ENCODE assay signal across 19 cellular contexts in the genomic region with DNA sequence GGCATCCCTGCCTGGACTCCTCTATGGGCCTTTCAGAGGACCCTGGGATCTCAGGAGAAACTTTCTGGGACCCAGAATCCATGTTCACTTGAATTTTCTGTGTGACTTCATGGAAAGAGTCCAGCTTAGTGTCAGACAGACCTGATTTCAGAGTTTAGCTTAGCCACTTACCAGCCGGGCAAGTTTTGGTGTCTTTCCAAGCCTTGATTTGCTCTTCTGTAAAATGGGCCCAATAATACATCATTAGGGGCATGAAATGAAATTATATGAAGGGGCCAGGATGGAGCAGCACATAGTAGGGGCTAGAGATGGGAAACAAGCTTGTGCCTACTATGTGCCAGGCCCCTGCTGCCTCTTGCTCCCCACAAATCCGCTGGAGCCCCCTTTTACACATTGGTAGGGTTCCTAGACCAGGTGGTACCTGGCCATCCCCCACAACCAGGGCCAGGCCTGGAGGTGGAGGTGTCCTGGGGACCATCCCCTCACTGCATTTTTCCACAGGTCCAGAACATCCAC. TPM values are rescaled to one million over a fixed set of nuclear protein-coding genes. Genes with fewer than 3 reads are reported as not detected.
DNase-seq lines count a peak whose midpoint lies in the region; ATAC-seq and TF ChIP-seq lines count a peak whose summit lies in the region.
"Had no signal": no experiment of that assay in that cellular context is flagged by ENCODE, and none has a peak within 500 bp of the region (broad histone marks: within the 10 kb centered on the region; RNA-seq: fewer than 3 reads in every experiment).

No MANE protein-coding gene starts in this region.

- POLR2A ChIA-PET in IMR-90 (lab: Charles Lee; ENCODE audit: unreplicated experiment), result no interaction called here
- POLR2A ChIA-PET in activated CD4-positive, alpha-beta T cell treated with anti-CD3 and anti-CD28 coated beads for 36 hours (lab: Charles Lee), result no interaction called here

- DNase-seq in IMR-90, result no peak
- no peak for DNase-seq in T-helper 17 cell
- no peak for DNase-seq in left lung
- DNase-seq in thoracic aorta (ENCODE audit: low spot score), result no peak
- no peak for DNase-seq in SK-N-DZ (ENCODE audit: low spot score)
- DNase-seq in activated CD4-positive, alpha-beta T cell treated with anti-CD3 and anti-CD28 coated beads for 36 hours, result no peak
- no peak for DNase-seq in NCI-H2227 treated with DMSO at 0.1 percent for 48 hours (lab: John Stamatoyannopoulos, UW)
- DNase-seq: Caco-2, GOT3, HFFc6, MM.1S, NCI-H526 treated with DMSO at 0.1 percent for 48 hours, Peyer's patch had no signal

- H3K4me3 ChIP-seq in IMR-90 (ENCODE audit: insufficient read depth, low read depth, low read length), result no peak overlapping the region
- no peak overlapping the region for H3K4me3 ChIP-seq in left lung
- H3K4me3 ChIP-seq in thoracic aorta, result no peak overlapping the region
- H3K4me3 ChIP-seq: GM12878, HAP-1, Peyer's patch had no signal

- H2BK20ac ChIP-seq in IMR-90 (ENCODE audit: low read depth, low read length), result no peak overlapping the region; the same call in 1 of the 2 replicates

- no TSS peak for BruUV-seq in IMR-90 (replicated peaks; lab: Mats Ljungman, UMichigan)

- H3K27ac Mint-ChIP-seq in T-helper 17 cell, result peak overlapping the region; percentile 77
- H3K27ac Mint-ChIP-seq in activated CD4-positive, alpha-beta T cell treated with anti-CD3 and anti-CD28 coated beads for 36 hours, result no peak overlapping the region

- no peak overlapping the region for H3K4me2 ChIP-seq in IMR-90 (ENCODE audit: low read depth, low read length)
- H3K4me2 ChIP-seq: KMS-11 had no signal

- peaks cover 20% of the 10 kb centered on the region for H3K4me1 ChIP-seq in IMR-90 (ENCODE audit: control insufficient read depth, insufficient read depth, low read length)
- H3K4me1 ChIP-seq in left lung, result peaks cover 0 to 23% of the 10 kb centered on the region in 2 donors
- peaks cover 8 to 9% of the 10 kb centered on the region in 2 donors for H3K4me1 ChIP-seq in thoracic aorta (ENCODE audit: control insufficient read depth in 1 of 2, low read depth in 2 of 2)
- H3K4me1 ChIP-seq: Caco-2, HAP-1, Peyer's patch had no signal

- TF ChIP-seq CTCF in IMR-90 (conservative IDR thresholded peaks at IDR 0.05; ENCODE audit: low read depth, low read length) (no peak), left lung (IDR thresholded peaks at IDR 0.05) (no peak), thoracic aorta (IDR thresholded peaks at IDR 0.05) (no peak)

- no peak overlapping the region for H3K14ac ChIP-seq in IMR-90 (replicated peaks; ENCODE audit: low read depth, low read length)

- WGBS in IMR-90 (ENCODE audit: extremely low coverage in 2 of 2, insufficient read length in 1 of 2), 2 experiments, result 100% methylated on average over 1 of the region's 2 CpGs; no CpG with 5 or more reads in 1 of the 2 experiments

- H3K9me1 ChIP-seq in IMR-90 (ENCODE audit: insufficient read depth, low read length), result peaks cover 8% of the 10 kb centered on the region

- intact Hi-C loops in IMR-90 (cut with micrococcal nuclease), result no loop called here
- intact Hi-C loops in left lung (cut with DNase I), result no loop called here
- intact Hi-C loops in activated CD4-positive, alpha-beta T cell treated with anti-CD3 and anti-CD28 coated beads for 36 hours (cut with DNase I, micrococcal nuclease), result no loop called here

- no peak overlapping the region; the same call in 2 of the 3 replicates for H2BK15ac ChIP-seq in IMR-90 (ENCODE audit: low read depth, low read length)

- peak overlapping the region; percentile 71 for H2AK9ac ChIP-seq in IMR-90 (replicated peaks; ENCODE audit: low read depth, low read length, poor library complexity)

- H3K4me1 Mint-ChIP-seq in T-helper 17 cell, result peaks cover 5% of the 10 kb centered on the region
- no peaks in the 10 kb centered on the region for H3K4me1 Mint-ChIP-seq in activated CD4-positive, alpha-beta T cell treated with anti-CD3 and anti-CD28 coated beads for 36 hours

- TF ChIP-seq RAD21 in IMR-90 (IDR thresholded peaks at IDR 0.05; ENCODE audit: low read length), result no peak

- peak overlapping the region; percentile 16 for H2BK5ac ChIP-seq in IMR-90 (ENCODE audit: low read depth, low read length, poor library complexity, severe bottlenecking)

- no peaks in the 10 kb centered on the region for H3K27me3 ChIP-seq in IMR-90 (ENCODE audit: control insufficient read depth, insufficient read depth, low read length)
- H3K27me3 ChIP-seq in left lung, result no peaks in the 10 kb centered on the region
- no peaks in the 10 kb centered on the region for H3K27me3 ChIP-seq in thoracic aorta (replicated peaks; ENCODE audit: insufficient read depth)
- H3K27me3 ChIP-seq: Peyer's patch had no signal

- H3K9ac ChIP-seq in IMR-90 (ENCODE audit: low read depth, low read length), result no peak overlapping the region
- H3K9ac ChIP-seq: KMS-11 had no signal

- CTCF ChIA-PET in IMR-90 (lab: Yijun Ruan, JAX), result interaction anchor here (0.9 kb wide), 1 partner anchor 211 kb away, joined by 3 read pairs; no protein-coding TSS in a partner anchor
- CTCF ChIA-PET in activated CD4-positive, alpha-beta T cell treated with anti-CD3 and anti-CD28 coated beads for 36 hours (lab: Charles Lee), result interaction anchor here (0.8 to 1.9 kb wide), 4 partner anchors 209 to 214 kb away, joined by 4 to 8 read pairs (median 5); no protein-coding TSS in a partner anchor

- H3K27ac ChIP-seq in IMR-90 (ENCODE audit: insufficient read depth, low read length), result peak overlapping the region; percentile 12; the same call in 1 of the 2 replicates
- peak overlapping the region; percentile 53 to 60 for H3K27ac ChIP-seq in left lung
- H3K27ac ChIP-seq in thoracic aorta, result peak overlapping the region; percentile 5 to 44
- H3K27ac ChIP-seq: C4-2B, KMS-11, Peyer's patch had no signal

- H3K36me3 ChIP-seq in IMR-90 (ENCODE audit: control insufficient read depth, insufficient read depth, low read length) (peaks cover 33% of the 10 kb centered on the region), left lung (peaks cover 0 to 65% of the 10 kb centered on the region in 2 donors), thoracic aorta (peaks cover 36% of the 10 kb centered on the region)

- in situ Hi-C loops in IMR-90 (cut with MboI; ENCODE audit: low sequenced_read_pairs), result no loop called here

- no peak overlapping the region for H3K18ac ChIP-seq in IMR-90 (ENCODE audit: low read depth, low read length)

- no peak for ATAC-seq in IMR-90 (ENCODE audit: low read depth)
- ATAC-seq in T-helper 17 cell, result no peak
- no peak for ATAC-seq in left lung
- ATAC-seq in thoracic aorta (ENCODE audit: insufficient number of reproducible peaks, low FRiP score, low read depth), result no peak
- no peak for ATAC-seq in activated CD4-positive, alpha-beta T cell treated with anti-CD3 and anti-CD28 coated beads for 36 hours
- ATAC-seq: CD8-positive, alpha-beta T cell; GM12878 had no signal

- TF ChIP-seq POLR2A in IMR-90 (IDR thresholded peaks at IDR 0.05; ENCODE audit: low read depth, low read length), result no peak

- peak overlapping the region; percentile 26 for H2AFZ ChIP-seq in IMR-90 (replicated peaks; ENCODE audit: low read length, poor library complexity)

- H4K5ac ChIP-seq in IMR-90 (ENCODE audit: low read depth, low read length), result no peak overlapping the region

- no peaks in the 10 kb centered on the region for H4K20me1 ChIP-seq in IMR-90 (ENCODE audit: insufficient read depth, low read length)

- H3K23ac ChIP-seq in IMR-90 (ENCODE audit: low read depth, low read length), result no peak overlapping the region

- peaks cover 7% of the 10 kb centered on the region for H3K36me3 Mint-ChIP-seq in T-helper 17 cell (ENCODE audit: low read depth)
- peaks cover 6% of the 10 kb centered on the region for H3K36me3 Mint-ChIP-seq in activated CD4-positive, alpha-beta T cell treated with anti-CD3 and anti-CD28 coated beads for 36 hours (ENCODE audit: low read depth)

- peak overlapping the region; percentile 29; the same call in 1 of the 2 replicates for H4K91ac ChIP-seq in IMR-90 (ENCODE audit: insufficient read depth, low read depth, low read length)

- no peaks in the 10 kb centered on the region for H3K9me3 Mint-ChIP-seq in activated CD4-positive, alpha-beta T cell treated with anti-CD3 and anti-CD28 coated beads for 36 hours (ENCODE audit: low read depth)
- H3K9me3 Mint-ChIP-seq: CD8-positive, alpha-beta T cell; HFFc6 had no signal

- H3K9me3 ChIP-seq in IMR-90 (ENCODE audit: control insufficient read depth, insufficient read depth, low read length), result no peaks in the 10 kb centered on the region
- no peaks in the 10 kb centered on the region for H3K9me3 ChIP-seq in T-helper 17 cell (ENCODE audit: control insufficient read depth, low read length, poor library complexity, severe bottlenecking)
- no peaks in the 10 kb centered on the region for H3K9me3 ChIP-seq in left lung
- no peaks in the 10 kb centered on the region for H3K9me3 ChIP-seq in thoracic aorta
- H3K9me3 ChIP-seq: Caco-2, HAP-1, Peyer's patch had no signal

- H3K4me3 Mint-ChIP-seq in T-helper 17 cell, result no peak overlapping the region
- H3K4me3 Mint-ChIP-seq in activated CD4-positive, alpha-beta T cell treated with anti-CD3 and anti-CD28 coated beads for 36 hours, result no peak overlapping the region
- H3K4me3 Mint-ChIP-seq: B cell; CD8-positive, alpha-beta T cell; HFFc6 had no signal

- peak overlapping the region; percentile 73; the same call in 1 of the 2 replicates for H3K4ac ChIP-seq in IMR-90 (ENCODE audit: low read depth, low read length)

- H3K79me1 ChIP-seq in IMR-90 (ENCODE audit: low read depth in 1 of 2, low read length in 2 of 2), result peaks cover 26 to 58% of the 10 kb centered on the region in 2 experiments; a peak in 3 of 4 replicates

- H4K8ac ChIP-seq in IMR-90 (ENCODE audit: low read depth in 2 of 2, low read length in 2 of 2), result peak overlapping the region; percentile 47 to 65

- H3K56ac ChIP-seq in IMR-90 (ENCODE audit: extremely low read depth, insufficient read depth, low read length), result no peak overlapping the region

- H2AK5ac ChIP-seq in IMR-90 (ENCODE audit: low read depth, low read length), result peak overlapping the region; percentile 65; the same call in 1 of the 2 replicates

- dilution Hi-C loops in IMR-90 (cut with HindIII; ENCODE audit: low sequenced_read_pairs, unreplicated experiment), result no loop called here

- H3K27me3 Mint-ChIP-seq in T-helper 17 cell, result no peaks in the 10 kb centered on the region
- H3K27me3 Mint-ChIP-seq in activated CD4-positive, alpha-beta T cell treated with anti-CD3 and anti-CD28 coated beads for 36 hours, result no peaks in the 10 kb centered on the region
- H3K27me3 Mint-ChIP-seq: B cell had no signal

- peak overlapping the region; percentile 54 for H2BK120ac ChIP-seq in IMR-90 (ENCODE audit: low read depth, low read length)

RNA-seq across cellular contexts. Expression of a gene that starts 33.2 kb away (rescaled TPM):
- total RNA-seq in IMR-90 (2012; rRNA removed) (109 and 118 TPM in 2 replicates), T-helper 17 cell (10 to 100 TPM; 13.9 to 17.7 TPM), left lung (10 to 100 TPM; 28.3 to 33.7 TPM), thoracic aorta (1 to 10 TPM; 7.2 to 9.9 TPM)
- polyA plus RNA-seq in IMR-90 (2012; rRNA removed), result 134 and 140 TPM in 2 replicates
- polyA plus RNA-seq in IMR-90 (2012; cell fraction: cytosol; rRNA removed), result 54.4 and 111 TPM in 2 replicates
- polyA plus RNA-seq in IMR-90 (2012; cell fraction: nucleus; rRNA removed; ENCODE audit: low replicate concordance), result 60.2 and 86.2 TPM in 2 replicates
- polyA plus RNA-seq in SK-N-DZ (2014; cell fraction: cytosol; rRNA removed), result 85.7 and 94.4 TPM in 2 replicates
- polyA plus RNA-seq in SK-N-DZ (2014; cell fraction: nucleus; rRNA removed), result 57.8 and 73.1 TPM in 2 replicates
- 10 to 100 TPM; 62.8 to 72.6 TPM for total RNA-seq in activated CD4-positive, alpha-beta T cell treated with anti-CD3 and anti-CD28 coated beads for 36 hours

RNA-seq across cellular contexts. Expression of a gene that starts 57.5 kb away (rescaled TPM):
- 277 and 299 TPM in 2 replicates for total RNA-seq in IMR-90 (2012; rRNA removed)
- 258 TPM in 2 replicates for polyA plus RNA-seq in IMR-90 (2012; rRNA removed)
- polyA plus RNA-seq in IMR-90 (2012; cell fraction: cytosol; rRNA removed), result 96.0 and 111 TPM in 2 replicates
- polyA plus RNA-seq in IMR-90 (2012; cell fraction: nucleus; rRNA removed; ENCODE audit: low replicate concordance), result 16.9 and 96.8 TPM in 2 replicates
- 100 to 1,000 TPM; 102 to 104 TPM for total RNA-seq in T-helper 17 cell
- total RNA-seq in left lung, result 100 to 1,000 TPM; 380 to 385 TPM
- total RNA-seq in thoracic aorta, result 100 to 1,000 TPM; 117 to 123 TPM
- polyA plus RNA-seq in SK-N-DZ (2014; cell fraction: cytosol; rRNA removed), result 110 and 112 TPM in 2 replicates
- polyA plus RNA-seq in SK-N-DZ (2014; cell fraction: nucleus; rRNA removed), result 64.3 and 66.7 TPM in 2 replicates
- 100 to 1,000 TPM; 102 to 109 TPM for total RNA-seq in activated CD4-positive, alpha-beta T cell treated with anti-CD3 and anti-CD28 coated beads for 36 hours
